In genomic region chr19:33863436-33863835, GRCh38 we compare ENCODE assay signal across 19 cellular contexts.
"Had no signal": no experiment of that assay in that cellular context is flagged by ENCODE, and none has a peak within 500 bp of the region (broad histone marks: within the 10 kb centered on the region; RNA-seq: fewer than 3 reads in every experiment).

No MANE protein-coding gene starts in this region.

- H3K9me3 Mint-ChIP-seq: endodermal cell, immature natural killer cell, mesothelial cell of epicardium had no signal

- H3K4me1 Mint-ChIP-seq: immature natural killer cell, memory B cell had no signal

- H3K27ac Mint-ChIP-seq: effector memory CD8-positive, alpha-beta T cell; endodermal cell; immature natural killer cell; memory B cell had no signal

- H3K36me3 Mint-ChIP-seq: immature natural killer cell, memory B cell, mesothelial cell of epicardium had no signal

- H3K27me3 Mint-ChIP-seq: memory B cell had no signal

- H3K4me3 Mint-ChIP-seq: effector memory CD8-positive, alpha-beta T cell; endodermal cell; immature natural killer cell; memory B cell; mesothelial cell of epicardium had no signal

- DNase-seq: dermis blood vessel endothelial cell; dorsolateral prefrontal cortex; effector CD8-positive, alpha-beta T cell; effector memory CD8-positive, alpha-beta T cell; endodermal cell; erythroblast; foreskin keratinocyte; hypothalamus; immature natural killer cell; islet precursor cell; kidney; kidney glomerular epithelial cell; left colon; left ventricle myocardium inferior; mammary epithelial cell; mesendoderm; mucosa of descending colon had no signal
